In genomic region chr5:172188033-172188892, GRCh38 we compare ENCODE assay signal across 1 cellular context.
A peak's percentile ranks its signal among the peaks of the same experiment; 100 is the strongest.
TF ChIP-seq lines count a peak whose summit lies in the region.

Gene STK10, minus strand, starts transcription at chr5:172188224. Its CDS starts 182 bp downstream, at chr5:172188042.

TF ChIP-seq in HepG2, 621 proteins besides CTCF, POLR2A, EP300 and RAD21 (continued from another document and continues in another):
- TF ChIP-seq GMEB1 (CRISPR knock-in tag; IDR thresholded peaks at IDR 0.05; ENCODE audit: borderline replicate concordance) (peak; percentile 68; the same call in 1 of the 2 replicates), KLF11 (CRISPR knock-in tag; IDR thresholded peaks at IDR 0.05) (no peak), FOXM1 (CRISPR knock-in tag; IDR thresholded peaks at IDR 0.05) (no peak), ZNF607 (CRISPR knock-in tag; IDR thresholded peaks at IDR 0.05; ENCODE audit: borderline replicate concordance) (no peak), GATAD1 (CRISPR knock-in tag; IDR thresholded peaks at IDR 0.05) (peak; percentile 42; the same call in 1 of the 2 replicates), MAX (IDR thresholded peaks at IDR 0.05) (peak; percentile 78), KLF13 (CRISPR knock-in tag; IDR thresholded peaks at IDR 0.05) (no peak), XRCC5 (optimal IDR thresholded peaks at IDR 0.05; ENCODE audit: low read length) (peak; percentile 78), POLR2AphosphoS2 (IDR thresholded peaks at IDR 0.05; ENCODE audit: low read depth, low read length) (no peak), SAFB2 (CRISPR knock-in tag; IDR thresholded peaks at IDR 0.05; ENCODE audit: borderline replicate concordance, low read depth) (no peak; the same call in 1 of the 2 replicates), ZNF580 (CRISPR knock-in tag; IDR thresholded peaks at IDR 0.05; ENCODE audit: borderline replicate concordance, low read depth) (no peak; the same call in 1 of the 2 replicates), ADNP (CRISPR knock-in tag; IDR thresholded peaks at IDR 0.05) (no peak), MIER3 (CRISPR knock-in tag; IDR thresholded peaks at IDR 0.05; ENCODE audit: borderline replicate concordance) (peak; percentile 40; the same call in 1 of the 2 replicates), SRSF1 (optimal IDR thresholded peaks at IDR 0.05; ENCODE audit: low read depth, low read length) (peak; percentile 98), ZHX1 (CRISPR knock-in tag; IDR thresholded peaks at IDR 0.05; ENCODE audit: low read depth) (peak; percentile 42; the same call in 1 of the 2 replicates), JUN (CRISPR knock-in tag; IDR thresholded peaks at IDR 0.05) (no peak), PRMT3 (CRISPR knock-in tag; IDR thresholded peaks at IDR 0.05; ENCODE audit: borderline replicate concordance, low read depth) (0 out of 2 replicates have a peak, but pooled peaks have one; percentile 62), SUZ12 (IDR thresholded peaks at IDR 0.05; ENCODE audit: low read depth, low read length) (peak; percentile 36; the same call in 1 of the 2 replicates), ZNF766 (CRISPR knock-in tag; IDR thresholded peaks at IDR 0.05; ENCODE audit: borderline replicate concordance) (0 out of 2 replicates have a peak, but pooled peaks have one; percentile 55), KIAA2018 (CRISPR knock-in tag; IDR thresholded peaks at IDR 0.05; ENCODE audit: borderline replicate concordance) (no peak), ZBTB46 (CRISPR knock-in tag; IDR thresholded peaks at IDR 0.05; ENCODE audit: borderline replicate concordance) (no peak), JUND (CRISPR knock-in tag; IDR thresholded peaks at IDR 0.05) (no peak), TOPORS (CRISPR knock-in tag; IDR thresholded peaks at IDR 0.05) (no peak), HNF1B (CRISPR knock-in tag; IDR thresholded peaks at IDR 0.05) (peak; percentile 89), ZNF431 (CRISPR knock-in tag; IDR thresholded peaks at IDR 0.05; ENCODE audit: borderline replicate concordance, low read depth) (no peak), CREB1 (IDR thresholded peaks at IDR 0.05) (no peak), CREB1 (CRISPR knock-in tag; IDR thresholded peaks at IDR 0.05) (no peak), HDAC2 (CRISPR knock-in tag; IDR thresholded peaks at IDR 0.05) (peak; percentile 77; the same call in 1 of the 2 replicates), ZNF589 (CRISPR knock-in tag; conservative IDR thresholded peaks at IDR 0.05) (no peak; the same call in 1 of the 2 replicates), ZBTB8A (CRISPR knock-in tag; IDR thresholded peaks at IDR 0.05; ENCODE audit: borderline replicate concordance, low read depth) (no peak), ZBTB10 (CRISPR knock-in tag; IDR thresholded peaks at IDR 0.05; ENCODE audit: borderline replicate concordance) (peak; percentile 70; the same call in 1 of the 2 replicates), TEAD2 (CRISPR knock-in tag; IDR thresholded peaks at IDR 0.05) (0 out of 2 replicates have a peak, but pooled peaks have one; percentile 10), ZNF691 (CRISPR knock-in tag; IDR thresholded peaks at IDR 0.05; ENCODE audit: borderline replicate concordance, low read depth) (peak; percentile 46; the same call in 1 of the 2 replicates), ZBTB42 (CRISPR knock-in tag; IDR thresholded peaks at IDR 0.05) (no peak)
